ENCODE assay signal across 1 cellular context in genomic region chr20:10475225-10475624, GRCh38.
TF ChIP-seq lines count a peak whose summit lies in the region.

No MANE protein-coding gene starts in this region.

TF ChIP-seq in H1, 55 proteins besides CTCF, POLR2A, EP300 and RAD21 (continued from another document):
- TF ChIP-seq SIN3A (conservative IDR thresholded peaks at IDR 0.05 in 1 of 2, IDR thresholded peaks at IDR 0.05 in 1 of 2; ENCODE audit: low read depth in 1 of 2, low read length in 2 of 2) (no peak), CBX8 (IDR thresholded peaks at IDR 0.05; ENCODE audit: borderline replicate concordance, low read depth, low read length) (no peak), BRCA1 (IDR thresholded peaks at IDR 0.05; ENCODE audit: low read depth, low read length) (no peak), CREB1 (IDR thresholded peaks at IDR 0.05) (no peak), GABPA (IDR thresholded peaks at IDR 0.05; ENCODE audit: borderline replicate concordance, insufficient read depth, low read length) (no peak), KDM5A (IDR thresholded peaks at IDR 0.05; ENCODE audit: low read length) (no peak), TEAD4 (IDR thresholded peaks at IDR 0.05; ENCODE audit: low read depth, low read length) (no peak), E2F6 (IDR thresholded peaks at IDR 0.05) (no peak), SRF (IDR thresholded peaks at IDR 0.05; ENCODE audit: low read depth, low read length) (no peak), CEBPB (IDR thresholded peaks at IDR 0.05; ENCODE audit: low read depth, low read length) (no peak)
